ENCODE assay signal across 15 cellular contexts in the genomic region with DNA sequence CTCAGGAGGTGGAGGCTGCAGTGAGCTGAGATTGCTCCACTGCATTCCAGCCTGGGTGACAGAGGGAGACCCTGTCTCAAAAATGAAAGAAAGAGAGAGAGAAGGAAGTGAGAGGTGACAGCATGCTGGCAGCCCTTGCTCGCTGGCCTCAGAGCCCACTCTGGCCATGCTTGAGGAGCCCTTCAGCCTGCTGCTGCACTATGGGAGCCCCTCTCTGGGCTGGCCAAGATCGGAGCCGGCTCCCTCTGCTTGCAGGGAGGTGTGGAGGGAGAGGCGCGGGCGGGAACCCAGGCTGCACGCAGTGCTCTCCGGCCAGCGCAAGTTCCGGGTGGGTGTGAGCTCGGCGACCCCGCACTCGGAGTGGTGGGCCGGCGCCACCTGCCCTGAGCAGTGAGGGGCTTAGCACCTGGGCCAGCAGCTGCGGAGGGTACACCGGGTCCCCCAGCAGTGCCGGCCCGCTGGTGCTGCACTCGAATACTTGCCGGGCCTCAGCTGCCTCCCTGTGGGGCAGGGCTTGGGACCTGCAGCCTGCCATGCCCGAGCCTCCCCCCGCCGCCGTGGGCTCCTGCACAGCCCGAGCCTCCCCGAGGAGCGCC. TPM values are rescaled to one million over a fixed set of nuclear protein-coding genes. Genes with fewer than 3 reads are reported as not detected.
A peak's percentile ranks its signal among the peaks of the same experiment; 100 is the strongest.
DNase-seq lines count a peak whose midpoint lies in the region; FAIRE-seq and TF ChIP-seq lines count a peak whose summit lies in the region.
"Not testable (repeated sequence)": the region's sequence is repeated elsewhere in the genome, so short reads cannot be mapped to it uniquely, and the experiment has no call there.
"Had no signal": no experiment of that assay in that cellular context is flagged by ENCODE, and none has a peak within 500 bp of the region (broad histone marks: within the 10 kb centered on the region; RNA-seq: fewer than 3 reads in every experiment).

No MANE protein-coding gene starts in this region.

- not testable (repeated sequence) for TF ChIP-seq CTCF in 22Rv1 (IDR thresholded peaks at IDR 0.05); HEK293 (tag by site-specific recombination; IDR thresholded peaks at IDR 0.05); cardiac muscle cell (IDR thresholded peaks at IDR 0.05; ENCODE audit: low read depth, low read length); transverse colon (IDR thresholded peaks at IDR 0.05)

- intact Hi-C loops in transverse colon (cut with DNase I; ENCODE audit: low total_unique reads): not testable (repeated sequence)

- H3K27ac Mint-ChIP-seq in activated CD4-positive, alpha-beta T cell treated with anti-CD3 and anti-CD28 coated beads, Interleukin-2, amount 10 ng/mL, durations not matched to agents 7 days and 5 days: peak overlapping the region; percentile 50

- 92 to 95% (median 94%) methylated on average over 16 to 29 of the region's 29 CpGs for WGBS in small intestine, 3 donors
- WGBS in transverse colon (ENCODE audit: low coverage in 1 of 2), 2 donors: 80 to 98% methylated on average over 2 to 20 of the region's 29 CpGs

- H3K9me3 ChIP-seq in HEK293 (ENCODE audit: control insufficient read depth, insufficient read depth, low read depth, low read length); cardiac muscle cell (ENCODE audit: low read depth); mucosa of rectum (ENCODE audit: control insufficient read depth in 2 of 2, low read length in 2 of 2); small intestine (ENCODE audit: control insufficient read depth, low read depth); transverse colon: not testable (repeated sequence)

- not testable (repeated sequence) for H3K27me3 ChIP-seq in cardiac muscle cell; mucosa of rectum (ENCODE audit: control insufficient read depth in 2 of 2, insufficient read depth in 2 of 2, low read length in 2 of 2); small intestine (ENCODE audit: control insufficient read depth in 2 of 2, insufficient read depth in 2 of 2, low read length in 2 of 2); transverse colon

- CTCF ChIA-PET in HEK293 (lab: Yijun Ruan, JAX): interaction anchor here (0.7 to 1.1 kb wide), 2 partner anchors 14 to 184 kb away, joined by 3 to 4 read pairs; no protein-coding TSS in a partner anchor
- CTCF ChIA-PET in activated CD4-positive, alpha-beta T cell treated with anti-CD3 and anti-CD28 coated beads, Interleukin-2, amount 10 ng/mL, durations not matched to agents 7 days and 5 days (lab: Charles Lee): interaction anchor here (0.9 to 1.6 kb wide), 3 partner anchors 9 to 65 kb away, joined by 3 to 5 read pairs (median 4); no protein-coding TSS in a partner anchor

- not testable (repeated sequence) for H3K9ac ChIP-seq in mucosa of rectum (ENCODE audit: low read depth in 1 of 2, low read length in 2 of 2)

- not testable (repeated sequence) for H3K4me3 ChIP-seq in HEK293 (ENCODE audit: low read depth, low read length); cardiac muscle cell; mucosa of rectum (ENCODE audit: low read length in 2 of 2)
- H3K4me3 ChIP-seq in small intestine (ENCODE audit: low read depth in 1 of 2, low read length in 2 of 2) (peak overlapping the region in 1 of 2 donors; percentile 42), transverse colon (peak overlapping the region in 1 of 4 donors; percentile 4)

- H3K9me3 Mint-ChIP-seq in activated CD4-positive, alpha-beta T cell treated with anti-CD3 and anti-CD28 coated beads, Interleukin-2, amount 10 ng/mL, durations not matched to agents 7 days and 5 days: not testable (repeated sequence)

- TF ChIP-seq EP300 in transverse colon (IDR thresholded peaks at IDR 0.05; ENCODE audit: low read depth): not testable (repeated sequence)

- not testable (repeated sequence) for H3K27me3 Mint-ChIP-seq in activated CD4-positive, alpha-beta T cell treated with anti-CD3 and anti-CD28 coated beads, Interleukin-2, amount 10 ng/mL, durations not matched to agents 7 days and 5 days

- POLR2A ChIA-PET in HEK293 (lab: Yijun Ruan, JAX): interaction anchor here (0.6 to 1.6 kb wide), 4 partner anchors 10 to 531 kb away, joined by 3 to 9 read pairs (median 4); partner anchors contain the start of gene ECH1
- POLR2A ChIA-PET in activated CD4-positive, alpha-beta T cell treated with anti-CD3 and anti-CD28 coated beads, Interleukin-2, amount 10 ng/mL, durations not matched to agents 7 days and 5 days (lab: Charles Lee): not testable (repeated sequence)

- H3K36me3 Mint-ChIP-seq in activated CD4-positive, alpha-beta T cell treated with anti-CD3 and anti-CD28 coated beads, Interleukin-2, amount 10 ng/mL, durations not matched to agents 7 days and 5 days (ENCODE audit: low read depth): peaks cover 32% of the 10 kb centered on the region

- not testable (repeated sequence) for H3K4me1 Mint-ChIP-seq in activated CD4-positive, alpha-beta T cell treated with anti-CD3 and anti-CD28 coated beads, Interleukin-2, amount 10 ng/mL, durations not matched to agents 7 days and 5 days

- H3K27ac ChIP-seq in 22Rv1 (peak overlapping the region; percentile 64), cardiac muscle cell (peak overlapping the region; percentile 74), mucosa of rectum (ENCODE audit: low read depth in 2 of 2, low read length in 2 of 2) (peak overlapping the region; percentile 70 to 84), small intestine (ENCODE audit: low read depth in 1 of 2, low read length in 1 of 2) (peak overlapping the region; percentile 48 to 87), transverse colon (peak overlapping the region; percentile 85 to 94 (median 88))
- H3K27ac ChIP-seq in HEK293 (ENCODE audit: extremely low read depth, low read depth, low read length): not testable (repeated sequence)

- TF ChIP-seq POLR2A in transverse colon (IDR thresholded peaks at IDR 0.05): not testable (repeated sequence)

- peaks cover 12 to 29% of the 10 kb centered on the region in 2 experiments; a peak in 2 of 3 replicates for H3K36me3 ChIP-seq in HEK293 (ENCODE audit: control insufficient read depth in 2 of 2, insufficient read depth in 1 of 2, low read length in 2 of 2)
- not testable (repeated sequence) for H3K36me3 ChIP-seq in cardiac muscle cell; small intestine (ENCODE audit: control insufficient read depth in 2 of 2, insufficient read depth in 2 of 2, low read length in 2 of 2)
- peaks cover 13 to 38% of the 10 kb centered on the region in 2 donors for H3K36me3 ChIP-seq in mucosa of rectum (ENCODE audit: control insufficient read depth in 2 of 2, insufficient read depth in 2 of 2, low read length in 2 of 2)
- peaks cover 0 to 11% (median 6%) of the 10 kb centered on the region in 4 donors for H3K36me3 ChIP-seq in transverse colon

- DNase-seq in activated CD4-positive, alpha-beta T cell treated with anti-CD3 and anti-CD28 coated beads, Interleukin-2, amount 10 ng/mL, durations not matched to agents 7 days and 5 days; cardiac muscle cell (ENCODE audit: low read depth in 1 of 2, low spot score in 1 of 2); small intestine; transverse colon: not testable (repeated sequence)

- H3K4me3 Mint-ChIP-seq in activated CD4-positive, alpha-beta T cell treated with anti-CD3 and anti-CD28 coated beads, Interleukin-2, amount 10 ng/mL, durations not matched to agents 7 days and 5 days: not testable (repeated sequence)

- in situ Hi-C loops in transverse colon (cut with MboI; ENCODE audit: low pct_ligation_motif_present in 1 of 4, low pct_unique_long_range_greater_than_20kb in 1 of 4, low sequenced_read_pairs in 3 of 4): not testable (repeated sequence)

- not testable (repeated sequence) for FAIRE-seq in small intestine (lab: Jason Lieb, UNC)

- not testable (repeated sequence) for H3K4me1 ChIP-seq in HEK293 (ENCODE audit: control insufficient read depth, insufficient read depth, low read length); small intestine (ENCODE audit: control insufficient read depth in 2 of 2, insufficient read depth in 1 of 2, low read depth in 1 of 2, low read length in 1 of 2)
- H3K4me1 ChIP-seq in cardiac muscle cell (ENCODE audit: low read depth) (peaks cover 31% of the 10 kb centered on the region), mucosa of rectum (ENCODE audit: control insufficient read depth in 2 of 2, insufficient read depth in 2 of 2, low read length in 2 of 2) (peaks cover 23 to 38% of the 10 kb centered on the region in 2 donors), transverse colon (peaks cover 4 to 54% (median 32%) of the 10 kb centered on the region in 4 donors)

TF ChIP-seq in HEK293, 187 proteins besides CTCF, POLR2A, EP300 and RAD21 (continues in another document):
- peak; percentile 26; the same call in 1 of the 2 replicates for TF ChIP-seq KLF9 (tag by site-specific recombination; IDR thresholded peaks at IDR 0.05; ENCODE audit: low read depth)

RNA-seq across cellular contexts. Expression of gene LGALS4, which starts 8.6 kb away (rescaled TPM):
- 1 to 10 TPM; 2.1 to 2.3 TPM for total RNA-seq in activated CD4-positive, alpha-beta T cell treated with anti-CD3 and anti-CD28 coated beads, Interleukin-2, amount 10 ng/mL, durations not matched to agents 7 days and 5 days
- total RNA-seq in cardiac muscle cell: 0.46 and 1.0 TPM in 2 replicates
- polyA plus RNA-seq in cardiac muscle cell: 0.50 and 2.0 TPM in 2 replicates
- polyA plus RNA-seq in small intestine: 1,000 to 10,000 TPM; 1,250 to 3,807 (median 3,710) TPM
- 1,000 to 10,000 TPM; 1,815 to 4,845 (median 3,695) TPM for total RNA-seq in transverse colon
- total RNA-seq: G401, H7 had no signal
- polyA plus RNA-seq: CD14-positive monocyte; CD4-positive, alpha-beta memory T cell had no signal

RNA-seq across cellular contexts. Expression of gene ECH1, which starts 10.3 kb away (rescaled TPM):
- total RNA-seq in activated CD4-positive, alpha-beta T cell treated with anti-CD3 and anti-CD28 coated beads, Interleukin-2, amount 10 ng/mL, durations not matched to agents 7 days and 5 days: 100 to 1,000 TPM; 143 to 144 TPM
- 171 and 180 TPM in 2 replicates for total RNA-seq in cardiac muscle cell
- 360 and 430 TPM in 2 replicates for polyA plus RNA-seq in cardiac muscle cell
- 100 to 1,000 TPM; 218 to 344 (median 317) TPM for polyA plus RNA-seq in small intestine
- total RNA-seq in transverse colon: 100 to 1,000 TPM; 181 to 313 (median 228) TPM

RNA-seq across cellular contexts. Expression of gene HNRNPL, which starts 28.5 kb away (rescaled TPM):
- 100 to 1,000 TPM; 517 to 535 TPM for total RNA-seq in activated CD4-positive, alpha-beta T cell treated with anti-CD3 and anti-CD28 coated beads, Interleukin-2, amount 10 ng/mL, durations not matched to agents 7 days and 5 days
- total RNA-seq in cardiac muscle cell (300 and 326 TPM in 2 replicates), transverse colon (100 to 1,000 TPM; 139 to 200 (median 174) TPM)
- polyA plus RNA-seq in cardiac muscle cell (240 and 291 TPM in 2 replicates), small intestine (100 to 1,000 TPM; 118 to 182 (median 171) TPM)

RNA-seq across cellular contexts. Expression of gene LGALS7B, which starts 32.3 kb away (rescaled TPM):
- total RNA-seq in activated CD4-positive, alpha-beta T cell treated with anti-CD3 and anti-CD28 coated beads, Interleukin-2, amount 10 ng/mL, durations not matched to agents 7 days and 5 days: not detected
- total RNA-seq in cardiac muscle cell (not detected in 2 replicates), transverse colon (not detected)
- polyA plus RNA-seq in cardiac muscle cell (not detected in 2 replicates), small intestine (1 to 10 TPM in 2 of 3 donors, not detected in 1; 2.0 to 5.4 TPM)
- total RNA-seq: A673; CD4-positive, alpha-beta memory T cell; G401; GM12878; H7 had no signal
- polyA plus RNA-seq: AG04450; CD14-positive monocyte; CD4-positive, alpha-beta memory T cell; GM12878 had no signal

RNA-seq across cellular contexts. Expression of gene LGALS7, which starts 48.0 kb away (rescaled TPM):
- not detected for total RNA-seq in activated CD4-positive, alpha-beta T cell treated with anti-CD3 and anti-CD28 coated beads, Interleukin-2, amount 10 ng/mL, durations not matched to agents 7 days and 5 days
- total RNA-seq in cardiac muscle cell (not detected in 2 replicates), transverse colon (not detected)
- polyA plus RNA-seq in cardiac muscle cell (not detected in 2 replicates), small intestine (1 to 10 TPM in 1 of 3 donors, not detected in 2; 1.1 TPM)
- total RNA-seq: A673; Calu3; CD4-positive, alpha-beta memory T cell; G401; GM12878 had no signal
- polyA plus RNA-seq: AG04450; CD14-positive monocyte; CD4-positive, alpha-beta memory T cell had no signal

Comparison
In these comparisons a context has a peak if more than half of its experiments do, and no peak if none do; other contexts are left out.
1. RNA of gene LGALS4, which starts 8.6 kb away (total RNA-seq): 1,815 to 4,845 TPM in transverse colon; 2.1 to 2.3 TPM in activated CD4-positive, alpha-beta T cell treated with anti-CD3 and anti-CD28 coated beads, Interleukin-2, amount 10 ng/mL, durations not matched to agents 7 days and 5 days and 0.46 to 1.0 TPM in cardiac muscle cell; every median in the first group is over 100 times any median in the second.